8 cellular contexts compared by ENCODE assay signal in the genomic region with DNA sequence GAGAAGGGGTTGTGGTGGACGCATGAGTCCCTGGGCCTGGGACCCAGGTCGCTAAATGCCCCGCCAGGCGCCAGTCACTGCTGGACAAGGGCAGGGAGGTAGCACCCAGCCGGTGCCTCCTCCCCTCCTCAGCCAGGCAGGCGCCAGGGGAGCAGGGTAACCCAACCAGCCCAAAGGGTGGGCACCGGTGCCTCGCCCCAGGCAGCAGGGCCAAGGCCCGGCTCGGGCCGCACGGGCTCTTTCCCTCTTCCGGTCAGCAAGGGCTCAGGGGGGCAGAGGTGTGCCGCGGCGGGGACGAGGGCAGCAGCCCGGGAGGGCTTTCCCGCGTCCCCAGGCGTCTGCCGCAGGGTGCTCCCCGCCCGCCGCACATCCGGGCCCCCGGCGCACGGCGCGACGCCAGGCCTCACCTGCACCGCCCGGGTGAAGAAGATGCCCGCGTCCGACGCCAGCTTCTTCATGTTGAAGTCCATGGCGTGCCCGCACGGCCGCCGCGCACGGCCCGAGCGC. TPM values are rescaled to one million over a fixed set of nuclear protein-coding genes. Genes with fewer than 3 reads are reported as not detected.
DNase-seq lines count a peak whose midpoint lies in the region; ATAC-seq and TF ChIP-seq lines count a peak whose summit lies in the region.

No MANE protein-coding gene starts in this region.

- WGBS in ovary, 3 donors = 1 to 2% (median 1%) methylated on average over 17 to 47 of the region's 47 CpGs

- no peaks in the 10 kb centered on the region for H3K36me3 Mint-ChIP-seq in activated B cell treated with CpG ODN at 0.5 μM for 24 hours (ENCODE audit: low read depth)

- POLR2A ChIA-PET in activated B cell treated with CpG ODN at 0.5 μM for 24 hours (lab: Charles Lee) = interaction anchor here (0.5 to 2.3 kb wide), 10 partner anchors 9 to 752 kb away, joined by 4 to 12 read pairs (median 7); partner anchors contain the start of genes DOLK, DOLPP1, GOLGA2 and MIGA2

- CTCF ChIA-PET in activated B cell treated with CpG ODN at 0.5 μM for 24 hours (lab: Charles Lee) = interaction anchor here (0.7 to 1.5 kb wide), 3 partner anchors 9 to 21 kb away, joined by 4 to 5 read pairs (median 4); no protein-coding TSS in a partner anchor

- H3K4me3 Mint-ChIP-seq in activated B cell treated with CpG ODN at 0.5 μM for 24 hours = peak overlapping the region; percentile 85

- no peaks in the 10 kb centered on the region for H4K20me1 ChIP-seq in KMS-11 (ENCODE audit: insufficient read depth)

- peak overlapping the region; percentile 22; the same call in 1 of the 2 replicates for H2AFZ ChIP-seq in KMS-11 (ENCODE audit: low read depth)

- intact Hi-C loops in activated B cell treated with CpG ODN at 0.5 μM for 24 hours (cut with micrococcal nuclease) (loop anchor here (1.0 to 2.0 kb wide), 5 partner anchors 42 to 475 kb away; partner anchors contain the start of genes DOLPP1, LRRC8A, PTPA and SPTAN1), ovary (cut with DNase I) (no loop called here)

- no peak for TF ChIP-seq EP300 in ovary (IDR thresholded peaks at IDR 0.05)

- TF ChIP-seq POLR2A in ovary (IDR thresholded peaks at IDR 0.05) = peak; percentile 9

- peak overlapping the region; percentile 66 for H3K27ac Mint-ChIP-seq in activated B cell treated with CpG ODN at 0.5 μM for 24 hours

- H3K4me1 ChIP-seq in KMS-11 (ENCODE audit: low read depth, poor library complexity, severe bottlenecking) = peaks cover 46% of the 10 kb centered on the region
- peaks cover 7% of the 10 kb centered on the region for H3K4me1 ChIP-seq in ovary (ENCODE audit: insufficient read depth)

- peaks cover 19% of the 10 kb centered on the region for H3K4me1 Mint-ChIP-seq in activated B cell treated with CpG ODN at 0.5 μM for 24 hours

- H3K9me3 ChIP-seq in ovary = no peaks in the 10 kb centered on the region

- DNase-seq in NCI-H2227 (lab: John Stamatoyannopoulos, UW; ENCODE audit: unreplicated experiment) = peak; percentile 78
- DNase-seq in NCI-H2227 treated with DMSO at 0.1 percent for 48 hours (lab: John Stamatoyannopoulos, UW) = no peak
- DNase-seq in activated B cell treated with CpG ODN at 0.5 μM for 24 hours = no peak
- DNase-seq in fibroblast of the aortic adventitia (ENCODE audit: low read depth) = no peak
- DNase-seq in ovary = peak in 3 of 5 donors; percentile 53 to 79 (median 74)
- DNase-seq in NCI-H2107 treated with DMSO at 0.1 percent for 48 hours (lab: John Stamatoyannopoulos, UW; ENCODE audit: unreplicated experiment) = no peak

- H3K27ac ChIP-seq in KMS-11 (peak overlapping the region; percentile 46), ovary (peak overlapping the region in 1 of 2 donors; percentile 37)

- H3K27me3 ChIP-seq in KMS-11 (ENCODE audit: insufficient read depth, low read depth) (no peaks in the 10 kb centered on the region), ovary (no peaks in the 10 kb centered on the region)

- H3K4me2 ChIP-seq in KMS-11 = peak overlapping the region; percentile 98

- peak overlapping the region; percentile 58; the same call in 1 of the 2 replicates for H3K9ac ChIP-seq in KMS-11

- H3K9me3 Mint-ChIP-seq in activated B cell treated with CpG ODN at 0.5 μM for 24 hours = no peaks in the 10 kb centered on the region

- no peaks in the 10 kb centered on the region for H3K36me3 ChIP-seq in KMS-11 (ENCODE audit: insufficient read depth)
- H3K36me3 ChIP-seq in ovary = no peaks in the 10 kb centered on the region

- H3K4me3 ChIP-seq in KMS-11 (IDR thresholded peaks at IDR 0.05; ENCODE audit: insufficient read depth, low read depth, low read length) (no peak overlapping the region), fibroblast of the aortic adventitia (ENCODE audit: low read depth, low read length) (peak overlapping the region; percentile 84), ovary (peak overlapping the region; percentile 89)

- TF ChIP-seq CTCF in KMS-11 (conservative IDR thresholded peaks at IDR 0.05; ENCODE audit: low read depth, low read length) = no peak
- no peak for TF ChIP-seq CTCF in activated B cell treated with CpG ODN at 0.5 μM for 24 hours (IDR thresholded peaks at IDR 0.05)
- TF ChIP-seq CTCF in fibroblast of the aortic adventitia (IDR thresholded peaks at IDR 0.05; ENCODE audit: insufficient read depth, low read length) = no peak
- TF ChIP-seq CTCF in ovary (IDR thresholded peaks at IDR 0.05) = no peak

- ATAC-seq in GM21723 (IDR thresholded peaks at IDR 0.05; ENCODE audit: unreplicated experiment) = peak; percentile 45
- peak; percentile 38 for ATAC-seq in activated B cell treated with CpG ODN at 0.5 μM for 24 hours (ENCODE audit: low read depth)

- peaks cover 46% of the 10 kb centered on the region for H3K79me2 ChIP-seq in KMS-11 (ENCODE audit: insufficient read depth, low read depth)

- no peaks in the 10 kb centered on the region for H3K27me3 Mint-ChIP-seq in activated B cell treated with CpG ODN at 0.5 μM for 24 hours

RNA-seq across cellular contexts. Expression of gene SH3GLB2, which starts 0.4 kb away (rescaled TPM):
- total RNA-seq in activated B cell treated with CpG ODN at 0.5 μM for 24 hours = 60.4 and 62.9 TPM in 2 replicates
- 32.1 and 41.0 TPM in 2 replicates for total RNA-seq in fibroblast of the aortic adventitia (ENCODE audit: low replicate concordance)
- 100 to 1,000 TPM in 2 of 7 donors, 10 to 100 TPM in 5; 57.8 to 105 (median 88.8) TPM for total RNA-seq in ovary
- 100 to 1,000 TPM in 1 of 2 donors, 10 to 100 TPM in 1; 11.8 to 112 TPM for polyA plus RNA-seq in ovary

RNA-seq across cellular contexts. Expression of gene MIGA2, which starts 8.7 kb away (rescaled TPM):
- total RNA-seq in activated B cell treated with CpG ODN at 0.5 μM for 24 hours = 42.1 and 50.0 TPM in 2 replicates
- total RNA-seq in fibroblast of the aortic adventitia (ENCODE audit: low replicate concordance) = 20.6 and 35.5 TPM in 2 replicates
- total RNA-seq in ovary = 10 to 100 TPM; 18.7 to 36.5 (median 25.5) TPM
- polyA plus RNA-seq in ovary = 10 to 100 TPM in 1 of 2 donors, 1 to 10 TPM in 1; 2.5 to 21.7 TPM

RNA-seq across cellular contexts. Expression of gene DOLPP1, which starts 53.2 kb away (rescaled TPM):
- total RNA-seq in activated B cell treated with CpG ODN at 0.5 μM for 24 hours (10.9 and 11.3 TPM in 2 replicates), fibroblast of the aortic adventitia (ENCODE audit: low replicate concordance) (7.8 and 12.4 TPM in 2 replicates), ovary (10 to 100 TPM in 3 of 7 donors, 1 to 10 TPM in 4; 3.3 to 16.2 (median 9.4) TPM)
- 1 to 10 TPM; 6.8 to 8.6 TPM for polyA plus RNA-seq in ovary

Comparison
In these comparisons a context has a peak if more than half of its experiments do, and no peak if none do; other contexts are left out.
1. DNase-seq: peak in NCI-H2227 (single experiment) and ovary (3 of 5); none in NCI-H2227 treated with DMSO at 0.1 percent for 48 hours (single experiment), activated B cell treated with CpG ODN at 0.5 μM for 24 hours (single experiment), fibroblast of the aortic adventitia (single experiment) and NCI-H2107 treated with DMSO at 0.1 percent for 48 hours (single experiment).